Comparison of ENCODE assay signal across 16 cellular contexts in genomic region chr4:37763164-37763444, GRCh38.
DNase-seq lines count a peak whose midpoint lies in the region; ATAC-seq, FAIRE-seq and TF ChIP-seq lines count a peak whose summit lies in the region.
"Had no signal": no experiment of that assay in that cellular context is flagged by ENCODE, and none has a peak within 500 bp of the region (broad histone marks: within the 10 kb centered on the region; RNA-seq: fewer than 3 reads in every experiment).

No MANE protein-coding gene starts in this region.

- H3K9me3 ChIP-seq in keratinocyte (ENCODE audit: control insufficient read depth, low read depth, low read length) (no peaks in the 10 kb centered on the region), neuronal stem cell (replicated peaks in 1 of 2; ENCODE audit: control insufficient read depth in 2 of 2, insufficient read depth in 1 of 2, low read depth in 1 of 2, low read length in 2 of 2) (no peaks in the 10 kb centered on the region)
- H3K9me3 ChIP-seq: SJCRH30 had no signal

- peak overlapping the region; percentile 44 for H3K4me3 ChIP-seq in NB4 (ENCODE audit: low read depth, low read length)
- H3K4me3 ChIP-seq in keratinocyte (ENCODE audit: control insufficient read depth in 2 of 3, extremely low read depth in 1 of 3, insufficient read depth in 2 of 3, low read depth in 1 of 3, low read length in 3 of 3): no peak overlapping the region
- H3K4me3 ChIP-seq in neuronal stem cell (ENCODE audit: low read length in 2 of 2): no peak overlapping the region
- H3K4me3 ChIP-seq: SJCRH30 had no signal

- no peak overlapping the region for H2BK12ac ChIP-seq in neuronal stem cell (ENCODE audit: low read length)

- no peak overlapping the region for H4K8ac ChIP-seq in neuronal stem cell (ENCODE audit: low read depth, low read length)

- no peaks in the 10 kb centered on the region for H3K79me2 ChIP-seq in keratinocyte (ENCODE audit: control insufficient read depth, insufficient read depth, low read length)

- DNase-seq in CD14-positive monocyte (ENCODE audit: low spot score) (no peak), NB4 (ENCODE audit: low read depth) (no peak), keratinocyte (ENCODE audit: low read depth, low spot score) (no peak), neuronal stem cell (ENCODE audit: low spot score) (no peak), NCI-H1694 (lab: John Stamatoyannopoulos, UW) (no peak)
- no peak for DNase-seq in activated CD4-positive, alpha-beta memory T cell treated with anti-CD3 and anti-CD28 coated beads for 36 hours
- DNase-seq: CD4-positive, alpha-beta memory T cell; DMS153; NCI-H1930; NCI-H226; NCI-H524 treated with DMSO at 0.1 percent for 48 hours had no signal

- CTCF ChIA-PET in activated CD4-positive, alpha-beta memory T cell treated with anti-CD3 and anti-CD28 coated beads for 36 hours (lab: Charles Lee): no interaction called here

- H3K14ac ChIP-seq in neuronal stem cell (ENCODE audit: low read length): no peak overlapping the region

- peak overlapping the region; percentile 51 to 92 (median 89) for H3K27ac Mint-ChIP-seq in CD14-positive monocyte
- H3K27ac Mint-ChIP-seq in stimulated activated memory B cell treated with anti-CD40 and anti-IgM and Interleukin-4, amounts not matched to agents 10 μg/mL and 1 μg/mL and 100 μg/mL, for 72 hours: no peak overlapping the region
- H3K27ac Mint-ChIP-seq in activated CD4-positive, alpha-beta memory T cell treated with anti-CD3 and anti-CD28 coated beads for 36 hours: no peak overlapping the region
- H3K27ac Mint-ChIP-seq: CD4-positive, alpha-beta memory T cell had no signal

- H3K36me3 ChIP-seq in keratinocyte (ENCODE audit: control insufficient read depth in 2 of 2, extremely low read depth in 1 of 2, insufficient read depth in 2 of 2, low read length in 2 of 2): no peaks in the 10 kb centered on the region
- no peaks in the 10 kb centered on the region for H3K36me3 ChIP-seq in neuronal stem cell (replicated peaks in 1 of 2; ENCODE audit: control insufficient read depth in 2 of 2, insufficient read depth in 2 of 2, low read length in 2 of 2)
- H3K36me3 ChIP-seq: SJCRH30 had no signal

- POLR2A ChIA-PET in activated CD4-positive, alpha-beta memory T cell treated with anti-CD3 and anti-CD28 coated beads for 36 hours (lab: Charles Lee): no interaction called here

- H2AK5ac ChIP-seq in neuronal stem cell (ENCODE audit: low read depth, low read length): no peak overlapping the region

- no peaks in the 10 kb centered on the region for H4K20me1 ChIP-seq in keratinocyte (ENCODE audit: control insufficient read depth, extremely low read depth, insufficient read depth, low read length)

- no peak for TF ChIP-seq POLR2A in NB4 (IDR thresholded peaks at IDR 0.05; ENCODE audit: extremely low read depth, insufficient read length)

- H3K4me2 ChIP-seq in keratinocyte (ENCODE audit: control insufficient read depth, extremely low read depth, insufficient read depth, low read depth, low read length) (peak overlapping the region; percentile 76), neuronal stem cell (ENCODE audit: insufficient read depth, low read length, poor library complexity, severe bottlenecking) (no peak overlapping the region)

- ATAC-seq in stimulated activated memory B cell treated with anti-CD40 and anti-IgM and Interleukin-4, amounts not matched to agents 10 μg/mL and 1 μg/mL and 100 μg/mL, for 72 hours: no peak
- no peak for ATAC-seq in HG03565 (IDR thresholded peaks at IDR 0.05; ENCODE audit: unreplicated experiment)

- no peak overlapping the region for H3K18ac ChIP-seq in neuronal stem cell (ENCODE audit: low read length)

- no peaks in the 10 kb centered on the region for H3K9me3 Mint-ChIP-seq in CD14-positive monocyte
- no peaks in the 10 kb centered on the region for H3K9me3 Mint-ChIP-seq in stimulated activated memory B cell treated with anti-CD40 and anti-IgM and Interleukin-4, amounts not matched to agents 10 μg/mL and 1 μg/mL and 100 μg/mL, for 72 hours
- no peaks in the 10 kb centered on the region for H3K9me3 Mint-ChIP-seq in activated CD4-positive, alpha-beta memory T cell treated with anti-CD3 and anti-CD28 coated beads for 36 hours
- H3K9me3 Mint-ChIP-seq: CD4-positive, alpha-beta memory T cell; H9 had no signal

- H4K91ac ChIP-seq in neuronal stem cell (ENCODE audit: low read depth, low read length, poor library complexity): no peak overlapping the region

- no peak overlapping the region for H3K4ac ChIP-seq in neuronal stem cell (ENCODE audit: low read length)

- dilution Hi-C loops in keratinocyte (cut with MboI; ENCODE audit: extremely low pct_ligation_motif_present, low sequenced_read_pairs): no loop called here

- H2BK15ac ChIP-seq in neuronal stem cell (ENCODE audit: low read length): no peak overlapping the region

- peak overlapping the region; percentile 84 for H3K27ac ChIP-seq in keratinocyte (ENCODE audit: control insufficient read depth, insufficient read depth, low read length)
- no peak overlapping the region for H3K27ac ChIP-seq in neuronal stem cell (replicated peaks; ENCODE audit: low read length)
- H3K27ac ChIP-seq: SJCRH30 had no signal

- H3K4me3 Mint-ChIP-seq in CD14-positive monocyte: peak overlapping the region; percentile 24 to 78
- no peak overlapping the region for H3K4me3 Mint-ChIP-seq in stimulated activated memory B cell treated with anti-CD40 and anti-IgM and Interleukin-4, amounts not matched to agents 10 μg/mL and 1 μg/mL and 100 μg/mL, for 72 hours
- no peak overlapping the region for H3K4me3 Mint-ChIP-seq in activated CD4-positive, alpha-beta memory T cell treated with anti-CD3 and anti-CD28 coated beads for 36 hours
- H3K4me3 Mint-ChIP-seq: CD4-positive, alpha-beta memory T cell; H9 had no signal

- TF ChIP-seq CTCF in CD14-positive monocyte (IDR thresholded peaks at IDR 0.05): no peak
- no peak for TF ChIP-seq CTCF in NB4 (IDR thresholded peaks at IDR 0.05; ENCODE audit: low read depth, low read length)
- TF ChIP-seq CTCF in keratinocyte (optimal IDR thresholded peaks at IDR 0.05 in 1 of 3, IDR thresholded peaks at IDR 0.05 in 1 of 3, conservative IDR thresholded peaks at IDR 0.05 in 1 of 3; ENCODE audit: extremely low read depth in 1 of 3, insufficient read depth in 2 of 3, low read length in 3 of 3): no peak

- peaks cover 52% of the 10 kb centered on the region for H3K4me1 Mint-ChIP-seq in CD14-positive monocyte
- peaks cover 10% of the 10 kb centered on the region for H3K4me1 Mint-ChIP-seq in stimulated activated memory B cell treated with anti-CD40 and anti-IgM and Interleukin-4, amounts not matched to agents 10 μg/mL and 1 μg/mL and 100 μg/mL, for 72 hours
- peaks cover 6% of the 10 kb centered on the region for H3K4me1 Mint-ChIP-seq in activated CD4-positive, alpha-beta memory T cell treated with anti-CD3 and anti-CD28 coated beads for 36 hours (ENCODE audit: low read depth)

- H3K9ac ChIP-seq in keratinocyte (ENCODE audit: control insufficient read depth, extremely low read depth, insufficient read depth, low read length) (no peak overlapping the region), neuronal stem cell (ENCODE audit: low read depth, low read length, poor library complexity) (no peak overlapping the region)

- H3K23ac ChIP-seq in neuronal stem cell (ENCODE audit: low read depth, low read length, poor library complexity): no peak overlapping the region

- H2AFZ ChIP-seq in keratinocyte (ENCODE audit: control insufficient read depth, low read length): peak overlapping the region; percentile 41
- peak overlapping the region; percentile 83 for H2AFZ ChIP-seq in neuronal stem cell (ENCODE audit: low read length)

- intact Hi-C loops in CD14-positive monocyte (cut with micrococcal nuclease): no loop called here
- intact Hi-C loops in activated CD4-positive, alpha-beta memory T cell treated with anti-CD3 and anti-CD28 coated beads for 36 hours (cut with micrococcal nuclease): no loop called here

- H2BK5ac ChIP-seq in neuronal stem cell (ENCODE audit: low read length): no peak overlapping the region

- H3K79me1 ChIP-seq in neuronal stem cell (ENCODE audit: low read depth, low read length): no peaks in the 10 kb centered on the region

- peaks cover 0 to 2% (median 0%) of the 10 kb centered on the region in 3 donors for H3K27me3 Mint-ChIP-seq in CD14-positive monocyte (ENCODE audit: low read depth in 3 of 3)
- H3K27me3 Mint-ChIP-seq in stimulated activated memory B cell treated with anti-CD40 and anti-IgM and Interleukin-4, amounts not matched to agents 10 μg/mL and 1 μg/mL and 100 μg/mL, for 72 hours: no peaks in the 10 kb centered on the region
- peaks cover 2% of the 10 kb centered on the region for H3K27me3 Mint-ChIP-seq in activated CD4-positive, alpha-beta memory T cell treated with anti-CD3 and anti-CD28 coated beads for 36 hours

- FAIRE-seq in keratinocyte (lab: Jason Lieb, UNC): no peak
- FAIRE-seq: A204.1 had no signal

- no peak overlapping the region for H2BK120ac ChIP-seq in neuronal stem cell (ENCODE audit: low read depth, low read length)

- H3K27me3 ChIP-seq in keratinocyte (ENCODE audit: control insufficient read depth, extremely low read depth, insufficient read depth, low read length): no peaks in the 10 kb centered on the region
- H3K27me3 ChIP-seq in neuronal stem cell (ENCODE audit: control insufficient read depth in 3 of 3, insufficient read depth in 3 of 3, low read depth in 1 of 3, low read length in 3 of 3): peaks cover 0 to 4% (median 0%) of the 10 kb centered on the region in 3 experiments
- H3K27me3 ChIP-seq: SJCRH30 had no signal

- H3K4me1 ChIP-seq in keratinocyte (ENCODE audit: control insufficient read depth, extremely low read depth, insufficient read depth, low read length): peaks cover 31% of the 10 kb centered on the region
- H3K4me1 ChIP-seq in neuronal stem cell (ENCODE audit: control insufficient read depth in 2 of 2, insufficient read depth in 1 of 2, low read depth in 1 of 2, low read length in 2 of 2): peaks cover 0 to 2% of the 10 kb centered on the region in 2 donors
- H3K4me1 ChIP-seq: SJCRH30 had no signal

- WGBS in neuronal stem cell (ENCODE audit: extremely low coverage in 2 of 2, insufficient read length in 2 of 2, insufficient replicate concordance in 1 of 2), 2 donors: no CpG with 5 or more reads among the region's 1 CpG

- no peaks in the 10 kb centered on the region for H3K9me1 ChIP-seq in keratinocyte (ENCODE audit: control insufficient read depth, extremely low read depth, insufficient read depth, low read length)

- peaks cover 0 to 4% of the 10 kb centered on the region in 2 donors for H3K36me3 Mint-ChIP-seq in CD14-positive monocyte
- no peaks in the 10 kb centered on the region for H3K36me3 Mint-ChIP-seq in stimulated activated memory B cell treated with anti-CD40 and anti-IgM and Interleukin-4, amounts not matched to agents 10 μg/mL and 1 μg/mL and 100 μg/mL, for 72 hours
- no peaks in the 10 kb centered on the region for H3K36me3 Mint-ChIP-seq in activated CD4-positive, alpha-beta memory T cell treated with anti-CD3 and anti-CD28 coated beads for 36 hours
- H3K36me3 Mint-ChIP-seq: CD4-positive, alpha-beta memory T cell had no signal

Comparison
In these comparisons a context has a peak if more than half of its experiments do, and no peak if none do; other contexts are left out.
1. H3K27ac Mint-ChIP-seq: peak in CD14-positive monocyte (7 of 7); none in stimulated activated memory B cell treated with anti-CD40 and anti-IgM and Interleukin-4, amounts not matched to agents 10 μg/mL and 1 μg/mL and 100 μg/mL, for 72 hours (single experiment) and activated CD4-positive, alpha-beta memory T cell treated with anti-CD3 and anti-CD28 coated beads for 36 hours (single experiment).
2. H3K4me3 Mint-ChIP-seq: peak in CD14-positive monocyte (2 of 2); none in stimulated activated memory B cell treated with anti-CD40 and anti-IgM and Interleukin-4, amounts not matched to agents 10 μg/mL and 1 μg/mL and 100 μg/mL, for 72 hours (single experiment) and activated CD4-positive, alpha-beta memory T cell treated with anti-CD3 and anti-CD28 coated beads for 36 hours (single experiment).